ENCODE assay signal across 8 cellular contexts in genomic region chr7:75638607-75639070, GRCh38.
DNase-seq lines count a peak whose midpoint lies in the region; ATAC-seq, FAIRE-seq and TF ChIP-seq lines count a peak whose summit lies in the region.

No MANE protein-coding gene starts in this region.

- intact Hi-C loops in activated CD4-positive, alpha-beta memory T cell treated with anti-CD3 and anti-CD28 coated beads for 36 hours (cut with micrococcal nuclease) = no loop called here

- no peaks in the 10 kb centered on the region for H3K9me3 ChIP-seq in neural cell (ENCODE audit: low read length)

- H3F3A ChIP-seq in neural cell (ENCODE audit: insufficient read depth, low read length, poor library complexity, severe bottlenecking) = no peaks in the 10 kb centered on the region

- POLR2A ChIA-PET in activated CD4-positive, alpha-beta memory T cell treated with anti-CD3 and anti-CD28 coated beads for 36 hours (lab: Charles Lee) = no interaction called here

- H3K4me3 ChIP-seq in H7 (ENCODE audit: insufficient read depth, low read depth, low read length) = peak overlapping the region; percentile 83
- peak overlapping the region; percentile 97 for H3K4me3 ChIP-seq in neural cell (ENCODE audit: low read length)

- H3K9ac ChIP-seq in neural cell (ENCODE audit: low read length) = peak overlapping the region; percentile 86

- CTCF ChIA-PET in activated CD4-positive, alpha-beta memory T cell treated with anti-CD3 and anti-CD28 coated beads for 36 hours (lab: Charles Lee) = no interaction called here

- ATAC-seq in GM19452 (IDR thresholded peaks at IDR 0.05; ENCODE audit: unreplicated experiment) = no peak
- no peak for ATAC-seq in HG02885 (IDR thresholded peaks at IDR 0.05; ENCODE audit: poor library complexity, unreplicated experiment)

- peaks cover 2% of the 10 kb centered on the region for H3K27me3 Mint-ChIP-seq in activated CD4-positive, alpha-beta memory T cell treated with anti-CD3 and anti-CD28 coated beads for 36 hours

- DNase-seq in AG08395 (ENCODE audit: low spot score) (peak; percentile 75), H7 (peak; percentile 89), frontal cortex (ENCODE audit: low spot score in 2 of 2) (peak; percentile 72 to 77), GM12892 (ENCODE audit: insufficient read length) (no peak)
- DNase-seq in activated CD4-positive, alpha-beta memory T cell treated with anti-CD3 and anti-CD28 coated beads for 36 hours = no peak

- peak overlapping the region; percentile 50 for H3K4me3 Mint-ChIP-seq in activated CD4-positive, alpha-beta memory T cell treated with anti-CD3 and anti-CD28 coated beads for 36 hours

- no peaks in the 10 kb centered on the region for H3K9me2 ChIP-seq in neural cell (ENCODE audit: insufficient read depth, low read length)

- FAIRE-seq in frontal cortex (lab: Jason Lieb, UNC) (no peak), GM12892 (lab: Jason Lieb, UNC) (no peak)

- peak overlapping the region; percentile 86 for H3K4me2 ChIP-seq in neural cell (ENCODE audit: low read length)

- no peak for TF ChIP-seq EP300 in neural cell (conservative IDR thresholded peaks at IDR 0.05; ENCODE audit: poor library complexity, severe bottlenecking)

- H3K9me3 Mint-ChIP-seq in activated CD4-positive, alpha-beta memory T cell treated with anti-CD3 and anti-CD28 coated beads for 36 hours = no peaks in the 10 kb centered on the region

- TF ChIP-seq CTCF in neural cell (IDR thresholded peaks at IDR 0.05; ENCODE audit: poor library complexity, severe bottlenecking) = peak; percentile 21

- H3K27me3 ChIP-seq in H7 (ENCODE audit: control insufficient read depth, insufficient read depth, low read length) = no peaks in the 10 kb centered on the region
- no peaks in the 10 kb centered on the region for H3K27me3 ChIP-seq in neural cell (ENCODE audit: insufficient read depth, low read depth, low read length)

- no peaks in the 10 kb centered on the region for H4K20me1 ChIP-seq in neural cell (ENCODE audit: insufficient read depth)

- H3K27ac Mint-ChIP-seq in activated CD4-positive, alpha-beta memory T cell treated with anti-CD3 and anti-CD28 coated beads for 36 hours = no peak overlapping the region

- H3K79me2 ChIP-seq in neural cell (replicated peaks; ENCODE audit: insufficient read depth, low read length) = peaks cover 35% of the 10 kb centered on the region

- H3K36me3 ChIP-seq in H7 (replicated peaks; ENCODE audit: control insufficient read depth, insufficient read depth, low read length) (peaks cover 2% of the 10 kb centered on the region), neural cell (ENCODE audit: insufficient read depth, low read length) (no peaks in the 10 kb centered on the region)

- peaks cover 9% of the 10 kb centered on the region for H3K4me1 Mint-ChIP-seq in activated CD4-positive, alpha-beta memory T cell treated with anti-CD3 and anti-CD28 coated beads for 36 hours (ENCODE audit: low read depth)

- H3K27ac ChIP-seq in neural cell (ENCODE audit: low read length) = peak overlapping the region; percentile 53

- no peak for TF ChIP-seq POLR2A in GM12892 (IDR thresholded peaks at IDR 0.05; ENCODE audit: low read depth, low read length)

- TF ChIP-seq RAD21 in neural cell (conservative IDR thresholded peaks at IDR 0.05) = no peak

- H2AFZ ChIP-seq in neural cell (ENCODE audit: low read depth, low read length) = peak overlapping the region; percentile 83

- H3K36me3 Mint-ChIP-seq in activated CD4-positive, alpha-beta memory T cell treated with anti-CD3 and anti-CD28 coated beads for 36 hours = no peaks in the 10 kb centered on the region

TF ChIP-seq in neural cell, 6 proteins besides CTCF, POLR2A, EP300 and RAD21:
- peak; percentile 52 for TF ChIP-seq MXI1 (conservative IDR thresholded peaks at IDR 0.05; ENCODE audit: poor library complexity, severe bottlenecking)
- peak; percentile 28 for TF ChIP-seq POLR2AphosphoS5 (IDR thresholded peaks at IDR 0.05)
- TF ChIP-seq SMC3 (conservative IDR thresholded peaks at IDR 0.05; ENCODE audit: poor library complexity) = no peak

Comparison
In these comparisons a context has a peak if more than half of its experiments do, and no peak if none do; other contexts are left out.
1. DNase-seq: peak in AG08395 (single experiment), H7 (single experiment) and frontal cortex (2 of 2); none in activated CD4-positive, alpha-beta memory T cell treated with anti-CD3 and anti-CD28 coated beads for 36 hours (single experiment) and GM12892 (single experiment).